ENCODE assay signal across 9 cellular contexts in the genomic region with DNA sequence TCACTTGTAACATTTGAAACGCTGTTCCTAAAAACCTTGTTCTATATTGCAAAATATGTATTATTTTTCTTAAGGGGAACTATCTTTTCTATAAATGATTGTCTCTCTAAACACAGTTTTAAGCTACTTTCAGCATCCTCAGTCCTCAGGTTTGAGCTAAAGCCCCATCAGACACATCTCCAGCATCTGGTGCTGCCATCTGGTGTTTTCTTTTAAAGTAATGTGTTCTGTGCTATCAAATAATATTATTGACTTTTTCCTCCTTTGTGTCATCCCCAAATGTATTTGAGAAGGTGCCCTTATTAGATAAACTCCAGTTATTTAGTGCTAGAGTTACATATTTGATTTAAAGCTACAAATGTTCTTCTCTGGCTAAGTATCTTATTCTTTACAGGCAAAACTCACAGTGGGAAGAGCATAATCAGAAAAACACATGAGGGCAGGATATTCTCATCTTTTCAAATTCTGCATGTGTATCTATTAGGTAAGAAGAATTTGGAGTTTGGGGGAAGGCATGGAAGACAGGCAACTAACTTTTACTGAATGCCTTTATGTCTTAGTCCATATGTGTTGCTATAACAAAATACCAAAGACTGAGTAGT. TPM values are rescaled to one million over a fixed set of nuclear protein-coding genes. Genes with fewer than 3 reads are reported as not detected.
DNase-seq lines count a peak whose midpoint lies in the region; ATAC-seq, FAIRE-seq and TF ChIP-seq lines count a peak whose summit lies in the region.
"Had no signal": no experiment of that assay in that cellular context is flagged by ENCODE, and none has a peak within 500 bp of the region (broad histone marks: within the 10 kb centered on the region; RNA-seq: fewer than 3 reads in every experiment).

No MANE protein-coding gene starts in this region.

- no peaks in the 10 kb centered on the region for H3K27me3 ChIP-seq in mammary epithelial cell (ENCODE audit: insufficient read depth, low read length)
- H3K27me3 ChIP-seq in neural cell (ENCODE audit: insufficient read depth, low read depth, low read length), result no peaks in the 10 kb centered on the region

- peaks cover 10% of the 10 kb centered on the region for H3K4me1 Mint-ChIP-seq in activated naive CD8-positive, alpha-beta T cell treated with anti-CD3 and anti-CD28 coated beads, Interleukin-2, amount 50 U/mL, for 24 hours

- no peak overlapping the region for H3K27ac ChIP-seq in mammary epithelial cell (ENCODE audit: insufficient read depth, low read depth, low read length)
- H3K27ac ChIP-seq in neural cell (ENCODE audit: low read length), result no peak overlapping the region

- CTCF ChIA-PET in mammary epithelial cell (lab: Charles Lee; ENCODE audit: low non-redundant PET), result interaction anchor here (0.6 to 1.7 kb wide), 7 partner anchors 26 to 189 kb away, joined by 3 to 9 read pairs (median 5); no protein-coding TSS in a partner anchor

- no peak overlapping the region for H3K4me3 Mint-ChIP-seq in activated naive CD8-positive, alpha-beta T cell treated with anti-CD3 and anti-CD28 coated beads, Interleukin-2, amount 50 U/mL, for 24 hours

- H4K20me1 ChIP-seq in mammary epithelial cell (ENCODE audit: insufficient read depth, low read length), result no peaks in the 10 kb centered on the region
- H4K20me1 ChIP-seq in neural cell (ENCODE audit: insufficient read depth), result no peaks in the 10 kb centered on the region

- dilution Hi-C loops in mammary epithelial cell (cut with HindIII; ENCODE audit: low sequenced_read_pairs), result no loop called here

- intact Hi-C loops in mammary epithelial cell (cut with micrococcal nuclease), result loop anchor here (1.0 to 5.0 kb wide), 4 partner anchors 35 to 188 kb away; no protein-coding TSS in a partner anchor

- no peak for ATAC-seq in activated naive CD8-positive, alpha-beta T cell treated with anti-CD3 and anti-CD28 coated beads, Interleukin-2, amount 50 U/mL, for 24 hours
- ATAC-seq in HG02623 (IDR thresholded peaks at IDR 0.05; ENCODE audit: unreplicated experiment), result no peak

- H3K79me2 ChIP-seq in mammary epithelial cell (ENCODE audit: insufficient read depth, low read length), result no peaks in the 10 kb centered on the region
- no peaks in the 10 kb centered on the region for H3K79me2 ChIP-seq in neural cell (replicated peaks; ENCODE audit: insufficient read depth, low read length)

- H3K36me3 ChIP-seq in mammary epithelial cell (ENCODE audit: insufficient read depth, low read length) (no peaks in the 10 kb centered on the region), neural cell (ENCODE audit: insufficient read depth, low read length) (no peaks in the 10 kb centered on the region)

- H3K9ac ChIP-seq in mammary epithelial cell (ENCODE audit: insufficient read depth, low read length) (no peak overlapping the region), neural cell (ENCODE audit: low read length) (no peak overlapping the region)

- no peaks in the 10 kb centered on the region for H3K9me2 ChIP-seq in neural cell (ENCODE audit: insufficient read depth, low read length)

- peaks cover 4% of the 10 kb centered on the region for H3K27me3 Mint-ChIP-seq in activated naive CD8-positive, alpha-beta T cell treated with anti-CD3 and anti-CD28 coated beads, Interleukin-2, amount 50 U/mL, for 24 hours

- TF ChIP-seq CTCF in mammary epithelial cell (conservative IDR thresholded peaks at IDR 0.05 in 1 of 2, IDR thresholded peaks at IDR 0.05 in 1 of 2; ENCODE audit: extremely low read depth in 1 of 2, insufficient read depth in 1 of 2, low read depth in 1 of 2, low read length in 2 of 2), result peak; percentile 43 to 59
- peak; percentile 69 for TF ChIP-seq CTCF in neural cell (IDR thresholded peaks at IDR 0.05; ENCODE audit: poor library complexity, severe bottlenecking)

- H3K4me2 ChIP-seq in mammary epithelial cell (ENCODE audit: insufficient read depth, low read depth, low read length) (no peak overlapping the region), neural cell (ENCODE audit: low read length) (no peak overlapping the region)

- H3F3A ChIP-seq in neural cell (ENCODE audit: insufficient read depth, low read length, poor library complexity, severe bottlenecking), result no peaks in the 10 kb centered on the region

- FAIRE-seq in urothelium cell line (lab: Jason Lieb, UNC), result no peak
- FAIRE-seq: colon had no signal

- 12% methylated on average over 1 of the region's 1 CpG for WGBS in mammary epithelial cell (ENCODE audit: low coverage, missing lambda C conversion rate)

- in situ Hi-C loops in mammary epithelial cell (cut with MboI; ENCODE audit: low sequenced_read_pairs in 2 of 2), result loop anchor here (5.0 to 10.0 kb wide), 3 partner anchors 52 to 192 kb away; a partner anchor contains a TSS

- no peak overlapping the region for H3K4me3 ChIP-seq in mammary epithelial cell (replicated peaks in 1 of 3; ENCODE audit: insufficient read depth in 1 of 3, low read depth in 2 of 3, low read length in 3 of 3)
- no peak overlapping the region for H3K4me3 ChIP-seq in neural cell (ENCODE audit: low read length)

- H2AFZ ChIP-seq in mammary epithelial cell (ENCODE audit: low read depth, low read length) (no peak overlapping the region), neural cell (ENCODE audit: low read depth, low read length) (no peak overlapping the region)

- H3K4me1 ChIP-seq in mammary epithelial cell (ENCODE audit: insufficient read depth, low read length), result peaks cover 3% of the 10 kb centered on the region

- DNase-seq in GDM1 (lab: John Stamatoyannopoulos, UW) (peak; percentile 45), M059J (ENCODE audit: low read depth) (peak; percentile 66), mammary epithelial cell (peak; percentile 45), urothelium cell line (ENCODE audit: low spot score) (no peak)
- no peak for DNase-seq in activated naive CD8-positive, alpha-beta T cell treated with anti-CD3 and anti-CD28 coated beads, Interleukin-2, amount 50 U/mL, for 24 hours
- DNase-seq in stimulated activated CD4-positive, alpha-beta T cell treated with anti-CD3 and anti-CD28 coated beads, Interleukin-4, amount 100 ng/mL, for 24 hours, result no peak

- peak; percentile 70 for TF ChIP-seq RAD21 in neural cell (conservative IDR thresholded peaks at IDR 0.05)

- H3K27ac Mint-ChIP-seq in activated naive CD8-positive, alpha-beta T cell treated with anti-CD3 and anti-CD28 coated beads, Interleukin-2, amount 50 U/mL, for 24 hours, result no peak overlapping the region

- TF ChIP-seq EP300 in neural cell (conservative IDR thresholded peaks at IDR 0.05; ENCODE audit: poor library complexity, severe bottlenecking), result no peak

- H3K36me3 Mint-ChIP-seq in activated naive CD8-positive, alpha-beta T cell treated with anti-CD3 and anti-CD28 coated beads, Interleukin-2, amount 50 U/mL, for 24 hours (ENCODE audit: low read depth), result no peaks in the 10 kb centered on the region

- no peaks in the 10 kb centered on the region for H3K9me3 Mint-ChIP-seq in activated naive CD8-positive, alpha-beta T cell treated with anti-CD3 and anti-CD28 coated beads, Interleukin-2, amount 50 U/mL, for 24 hours

- H3K9me3 ChIP-seq in mammary epithelial cell (replicated peaks; ENCODE audit: insufficient read depth, low read length) (no peaks in the 10 kb centered on the region), neural cell (ENCODE audit: low read length) (no peaks in the 10 kb centered on the region)

- no TSS peak for BruUV-seq in mammary epithelial cell (replicated peaks; lab: Mats Ljungman, UMichigan)

TF ChIP-seq in neural cell, 6 proteins besides CTCF, POLR2A, EP300 and RAD21:
- TF ChIP-seq SMC3 (conservative IDR thresholded peaks at IDR 0.05; ENCODE audit: poor library complexity) (peak; percentile 77), MXI1 (conservative IDR thresholded peaks at IDR 0.05; ENCODE audit: poor library complexity, severe bottlenecking) (no peak)

RNA-seq across cellular contexts. Expression of a gene that starts 27.5 kb away (rescaled TPM):
- not detected in 2 replicates for total RNA-seq in M059J (2014; rRNA removed; shearing (Covaris generic))
- total RNA-seq in mammary epithelial cell, result under 1 TPM; 0.19 to 0.33 TPM
- polyA plus RNA-seq in mammary epithelial cell (0.10 TPM), neural cell (0.14 TPM in 1 of 2 replicates, not detected in the other)
- polyA minus RNA-seq in mammary epithelial cell (not detected), neural cell (0.49 TPM in 1 of 2 replicates, not detected in the other)

Comparison
In these comparisons a context has a peak if more than half of its experiments do, and no peak if none do; other contexts are left out.
1. DNase-seq: peak in GDM1 (single experiment), M059J (single experiment) and mammary epithelial cell (single experiment); none in urothelium cell line (single experiment), activated naive CD8-positive, alpha-beta T cell treated with anti-CD3 and anti-CD28 coated beads, Interleukin-2, amount 50 U/mL, for 24 hours (single experiment) and stimulated activated CD4-positive, alpha-beta T cell treated with anti-CD3 and anti-CD28 coated beads, Interleukin-4, amount 100 ng/mL, for 24 hours (single experiment).